In the genomic region with DNA sequence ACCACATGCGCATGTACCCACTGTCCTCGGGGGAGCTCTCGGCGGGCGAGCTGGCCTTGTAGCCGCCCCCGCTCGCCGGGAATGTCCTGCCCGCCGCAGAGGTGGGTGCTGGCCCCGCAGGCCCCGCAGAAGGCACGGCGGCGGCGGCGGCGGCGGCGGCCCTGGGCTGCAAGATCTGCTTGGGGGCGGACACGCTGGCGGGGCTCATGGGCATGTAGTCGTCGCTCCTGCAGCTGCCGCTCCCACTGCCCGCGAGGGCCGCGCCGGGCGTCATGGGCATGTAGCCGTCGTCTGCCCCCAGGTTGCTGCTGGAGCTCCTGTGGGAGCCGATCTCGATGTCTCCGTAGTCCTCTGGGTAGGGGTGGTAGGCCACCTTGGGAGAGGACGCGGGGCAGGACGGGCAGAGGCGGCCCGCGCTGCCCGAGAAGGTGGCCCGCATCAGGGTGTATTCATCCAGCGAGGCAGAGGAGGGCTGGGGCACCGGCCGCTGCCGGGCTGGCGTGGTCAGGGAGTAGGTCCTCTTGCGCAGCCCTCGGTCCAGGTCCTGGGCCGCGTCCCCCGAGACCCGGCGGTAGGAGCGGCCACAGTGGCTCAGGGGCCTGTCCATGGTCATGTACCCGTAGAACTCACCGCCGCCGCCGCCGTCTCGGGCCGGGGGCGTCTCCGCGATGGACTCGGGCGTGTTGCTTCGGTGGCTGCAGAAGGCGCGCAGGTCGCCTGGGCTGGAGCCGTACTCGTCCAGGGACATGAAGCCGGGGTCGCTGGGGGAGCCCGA, we compare ENCODE assay signal across 8 cellular contexts. TPM values are rescaled to one million over a fixed set of nuclear protein-coding genes. Genes with fewer than 3 reads are reported as not detected.
A peak's percentile ranks its signal among the peaks of the same experiment; 100 is the strongest.
DNase-seq lines count a peak whose midpoint lies in the region; TF ChIP-seq lines count a peak whose summit lies in the region.

No MANE protein-coding gene starts in this region.

- H2AFZ ChIP-seq in H9 (ENCODE audit: low read length): no peak overlapping the region

- no peaks in the 10 kb centered on the region for H3K9me3 Mint-ChIP-seq in H9

- peak; percentile 50 for DNase-seq in H9
- peak in 2 of 7 donors; percentile 40 to 41 for DNase-seq in adrenal gland
- DNase-seq in GF-D8 (lab: John Stamatoyannopoulos, UW): no peak
- no peak for DNase-seq in SKM-1 (lab: John Stamatoyannopoulos, UW; ENCODE audit: unreplicated experiment)
- DNase-seq in hypothalamus (lab: John Stamatoyannopoulos, UW): no peak
- no peak for DNase-seq in stimulated activated CD4-positive, alpha-beta T cell treated with anti-CD3 and anti-CD28 coated beads, Interleukin-2, amount 100 ng/mL, for 48 hours

- no peak overlapping the region for H4K5ac ChIP-seq in H9 (ENCODE audit: insufficient read length, low read depth, low read length)

- H3K79me1 ChIP-seq in H9 (ENCODE audit: insufficient read depth, low read depth, low read length, poor library complexity, severe bottlenecking): peaks cover 1% of the 10 kb centered on the region

- no peak overlapping the region for H3K9ac ChIP-seq in H9 (ENCODE audit: extremely low read depth, insufficient read length, low read length)

- no peak overlapping the region for H3K4ac ChIP-seq in H9 (ENCODE audit: low read depth, low read length)

- peaks cover 28 to 38% of the 10 kb centered on the region in 2 experiments for H3K4me1 Mint-ChIP-seq in H9

- H3T11ph ChIP-seq in H9 (ENCODE audit: low read length): no peak overlapping the region

- peaks cover 11% of the 10 kb centered on the region for H3K27me3 Mint-ChIP-seq in H9 (ENCODE audit: low read depth)

- peak overlapping the region in 3 of 4 donors; percentile 62 to 72 (median 67) for H3K4me3 ChIP-seq in adrenal gland
- peak overlapping the region; percentile 37 for H3K4me3 ChIP-seq in iPS-11a (ENCODE audit: low read depth, low read length)
- peak overlapping the region; percentile 19 to 86 (median 77) for H3K4me3 ChIP-seq in skin epidermis

- no peak for TF ChIP-seq CTCF in H9 (conservative IDR thresholded peaks at IDR 0.05)
- no peak for TF ChIP-seq CTCF in adrenal gland (IDR thresholded peaks at IDR 0.05)

- H3K27me3 ChIP-seq in H9 (ENCODE audit: insufficient read depth, low read length): no peaks in the 10 kb centered on the region
- H3K27me3 ChIP-seq in adrenal gland: no peaks in the 10 kb centered on the region

- H3K4me1 ChIP-seq in H9 (ENCODE audit: insufficient read depth, low read length) (peaks cover 7% of the 10 kb centered on the region; the same call in 1 of the 2 replicates), adrenal gland (replicated peaks in 1 of 2) (peaks cover 30 to 59% of the 10 kb centered on the region in 2 donors)

- no peak overlapping the region for H3K23ac ChIP-seq in H9 (ENCODE audit: insufficient read length, low read depth, low read length)

- H2BK5ac ChIP-seq in H9 (ENCODE audit: insufficient read length, low read length): no peak overlapping the region

- peaks cover 0 to 27% of the 10 kb centered on the region in 2 donors for H3K36me3 ChIP-seq in adrenal gland (replicated peaks in 1 of 2)

- no peak overlapping the region for H2BK12ac ChIP-seq in H9 (ENCODE audit: insufficient read length, low read depth, low read length)

- H3K9me3 ChIP-seq in H9 (ENCODE audit: control insufficient read depth, low read depth, low read length) (no peaks in the 10 kb centered on the region), adrenal gland (replicated peaks in 1 of 3) (no peaks in the 10 kb centered on the region)

- intact Hi-C loops in adrenal gland (cut with DNase I): loop anchor here (5.0 to 10.0 kb wide), 4 partner anchors 69 to 822 kb away; no protein-coding TSS in a partner anchor

- WGBS in H9 (ENCODE audit: extremely low coverage, insufficient read length, low lambda C conversion rate): no CpG with 5 or more reads among the region's 81 CpGs
- 36 to 63% (median 44%) methylated on average over 14 to 81 of the region's 81 CpGs for WGBS in adrenal gland, 4 donors

- peaks cover 4% of the 10 kb centered on the region for H4K20me1 ChIP-seq in H9 (ENCODE audit: control insufficient read depth, insufficient read depth, insufficient read length)

- no peak overlapping the region for H4K91ac ChIP-seq in H9 (ENCODE audit: insufficient read length, low read depth, low read length)

- H3K27ac ChIP-seq in H9 (ENCODE audit: insufficient read length, low read depth, low read length) (no peak overlapping the region), adrenal gland (peak overlapping the region in 4 of 5 donors; percentile 52 to 98 (median 86)), skin epidermis (peak overlapping the region in 5 of 21 experiments; percentile 9 to 47 (median 34))

- H3K4me2 ChIP-seq in H9 (ENCODE audit: insufficient read depth, insufficient read length, low read length): peak overlapping the region; percentile 47

- no peak overlapping the region for H3K27ac Mint-ChIP-seq in H9

- no peak overlapping the region for H3K18ac ChIP-seq in H9 (ENCODE audit: insufficient read length, low read depth, low read length)

- no peak overlapping the region for H2BK120ac ChIP-seq in H9 (ENCODE audit: low read depth, low read length, poor library complexity, severe bottlenecking)

- H3K14ac ChIP-seq in H9 (ENCODE audit: insufficient read depth, low read length): peak overlapping the region; percentile 87

- no peak overlapping the region for H2BK20ac ChIP-seq in H9 (ENCODE audit: low read depth, low read length, poor library complexity, severe bottlenecking)

- H3K36me3 Mint-ChIP-seq in H9 (ENCODE audit: insufficient read depth in 1 of 3, low read depth in 3 of 3): peaks cover 12 to 21% (median 16%) of the 10 kb centered on the region in 3 experiments; a peak in 6 of 7 replicates

- TF ChIP-seq POLR2A in adrenal gland (IDR thresholded peaks at IDR 0.05): no peak

- peaks cover 21% of the 10 kb centered on the region for H3K23me2 ChIP-seq in H9 (ENCODE audit: insufficient read length, low read depth, low read length, poor library complexity, severe bottlenecking)

- no peak overlapping the region for H3K56ac ChIP-seq in H9 (ENCODE audit: insufficient read length, low read depth, low read length)

- H2BK15ac ChIP-seq in H9 (ENCODE audit: low read depth, low read length): no peak overlapping the region

- H3K79me2 ChIP-seq in H9 (ENCODE audit: insufficient read depth, low read length): peaks cover 5% of the 10 kb centered on the region; the same call in 1 of the 2 replicates

- no peak overlapping the region for H2AK5ac ChIP-seq in H9 (ENCODE audit: insufficient read length, low read length)

- peak overlapping the region; percentile 56 to 73 for H3K4me3 Mint-ChIP-seq in H9

- H4K8ac ChIP-seq in H9 (replicated peaks; ENCODE audit: insufficient read length, low read depth, low read length): no peak overlapping the region

RNA-seq across cellular contexts. Expression of a gene that starts 2.4 kb away (rescaled TPM):
- total RNA-seq in H9 (2021) (10.0 and 10.1 TPM in 2 replicates), adrenal gland (10 to 100 TPM; 43.4 to 84.2 (median 50.2) TPM)
- polyA plus RNA-seq in adrenal gland: 10 to 100 TPM; 11.3 to 15.1 (median 12.8) TPM
